In the genomic region with DNA sequence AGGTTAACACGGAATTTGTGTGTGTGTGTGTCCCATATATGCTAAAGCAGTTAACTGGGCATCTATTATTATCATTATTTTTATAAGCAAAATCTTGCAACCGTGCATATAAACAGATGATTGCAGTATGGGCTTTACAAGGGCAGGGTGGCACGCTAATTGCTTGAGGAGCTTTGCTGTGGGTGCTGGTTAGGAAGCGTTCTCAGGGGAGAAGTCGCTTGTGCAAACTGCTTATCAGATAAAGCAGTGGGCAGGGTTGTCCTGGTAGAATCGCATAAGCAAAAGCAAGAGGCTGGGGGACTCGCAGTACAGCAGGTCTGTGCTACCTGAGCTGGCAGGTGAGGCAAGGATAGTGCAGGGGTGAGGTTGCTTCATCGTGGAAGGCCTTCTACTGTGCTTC, we compare ENCODE assay signal across 1 cellular context.
TF ChIP-seq lines count a peak whose summit lies in the region.

No MANE protein-coding gene starts in this region.

TF ChIP-seq in SK-N-SH, 30 proteins besides CTCF, POLR2A, EP300 and RAD21 (continued from another document):
- TF ChIP-seq, protein P1, sequence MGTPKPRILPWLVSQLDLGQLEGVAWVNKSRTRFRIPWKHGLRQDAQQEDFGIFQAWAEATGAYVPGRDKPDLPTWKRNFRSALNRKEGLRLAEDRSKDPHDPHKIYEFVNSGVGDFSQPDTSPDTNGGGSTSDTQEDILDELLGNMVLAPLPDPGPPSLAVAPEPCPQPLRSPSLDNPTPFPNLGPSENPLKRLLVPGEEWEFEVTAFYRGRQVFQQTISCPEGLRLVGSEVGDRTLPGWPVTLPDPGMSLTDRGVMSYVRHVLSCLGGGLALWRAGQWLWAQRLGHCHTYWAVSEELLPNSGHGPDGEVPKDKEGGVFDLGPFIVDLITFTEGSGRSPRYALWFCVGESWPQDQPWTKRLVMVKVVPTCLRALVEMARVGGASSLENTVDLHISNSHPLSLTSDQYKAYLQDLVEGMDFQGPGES (IDR thresholded peaks at IDR 0.05; ENCODE audit: low read depth, low read length), result no peak
- TF ChIP-seq ELF1 (IDR thresholded peaks at IDR 0.05) (no peak), RFX5 (IDR thresholded peaks at IDR 0.05; ENCODE audit: low read length) (no peak)
- TF ChIP-seq, protein P2, sequence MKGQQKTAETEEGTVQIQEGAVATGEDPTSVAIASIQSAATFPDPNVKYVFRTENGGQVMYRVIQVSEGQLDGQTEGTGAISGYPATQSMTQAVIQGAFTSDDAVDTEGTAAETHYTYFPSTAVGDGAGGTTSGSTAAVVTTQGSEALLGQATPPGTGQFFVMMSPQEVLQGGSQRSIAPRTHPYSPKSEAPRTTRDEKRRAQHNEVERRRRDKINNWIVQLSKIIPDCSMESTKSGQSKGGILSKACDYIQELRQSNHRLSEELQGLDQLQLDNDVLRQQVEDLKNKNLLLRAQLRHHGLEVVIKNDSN (IDR thresholded peaks at IDR 0.05; ENCODE audit: borderline replicate concordance, low read depth), result no peak
- TF ChIP-seq, protein P3, sequence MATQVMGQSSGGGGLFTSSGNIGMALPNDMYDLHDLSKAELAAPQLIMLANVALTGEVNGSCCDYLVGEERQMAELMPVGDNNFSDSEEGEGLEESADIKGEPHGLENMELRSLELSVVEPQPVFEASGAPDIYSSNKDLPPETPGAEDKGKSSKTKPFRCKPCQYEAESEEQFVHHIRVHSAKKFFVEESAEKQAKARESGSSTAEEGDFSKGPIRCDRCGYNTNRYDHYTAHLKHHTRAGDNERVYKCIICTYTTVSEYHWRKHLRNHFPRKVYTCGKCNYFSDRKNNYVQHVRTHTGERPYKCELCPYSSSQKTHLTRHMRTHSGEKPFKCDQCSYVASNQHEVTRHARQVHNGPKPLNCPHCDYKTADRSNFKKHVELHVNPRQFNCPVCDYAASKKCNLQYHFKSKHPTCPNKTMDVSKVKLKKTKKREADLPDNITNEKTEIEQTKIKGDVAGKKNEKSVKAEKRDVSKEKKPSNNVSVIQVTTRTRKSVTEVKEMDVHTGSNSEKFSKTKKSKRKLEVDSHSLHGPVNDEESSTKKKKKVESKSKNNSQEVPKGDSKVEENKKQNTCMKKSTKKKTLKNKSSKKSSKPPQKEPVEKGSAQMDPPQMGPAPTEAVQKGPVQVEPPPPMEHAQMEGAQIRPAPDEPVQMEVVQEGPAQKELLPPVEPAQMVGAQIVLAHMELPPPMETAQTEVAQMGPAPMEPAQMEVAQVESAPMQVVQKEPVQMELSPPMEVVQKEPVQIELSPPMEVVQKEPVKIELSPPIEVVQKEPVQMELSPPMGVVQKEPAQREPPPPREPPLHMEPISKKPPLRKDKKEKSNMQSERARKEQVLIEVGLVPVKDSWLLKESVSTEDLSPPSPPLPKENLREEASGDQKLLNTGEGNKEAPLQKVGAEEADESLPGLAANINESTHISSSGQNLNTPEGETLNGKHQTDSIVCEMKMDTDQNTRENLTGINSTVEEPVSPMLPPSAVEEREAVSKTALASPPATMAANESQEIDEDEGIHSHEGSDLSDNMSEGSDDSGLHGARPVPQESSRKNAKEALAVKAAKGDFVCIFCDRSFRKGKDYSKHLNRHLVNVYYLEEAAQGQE (IDR thresholded peaks at IDR 0.05; ENCODE audit: low read depth, low read length), result no peak
